ENCODE assay signal across 13 cellular contexts in genomic region chr11:80846979-80847378, GRCh38.
DNase-seq lines count a peak whose midpoint lies in the region; ATAC-seq lines count a peak whose summit lies in the region.
"Had no signal": no experiment of that assay in that cellular context is flagged by ENCODE, and none has a peak within 500 bp of the region (broad histone marks: within the 10 kb centered on the region; RNA-seq: fewer than 3 reads in every experiment).

No MANE protein-coding gene starts in this region.

- no peaks in the 10 kb centered on the region for H3K27me3 Mint-ChIP-seq in activated CD4-positive, alpha-beta T cell treated with anti-CD3 and anti-CD28 coated beads for 36 hours
- H3K27me3 Mint-ChIP-seq in activated CD4-positive, alpha-beta T cell treated with anti-CD3 and anti-CD28 coated beads, Interleukin-2, amount 10 ng/mL, durations not matched to agents 24 days and 14 days, result no peaks in the 10 kb centered on the region
- no peaks in the 10 kb centered on the region for H3K27me3 Mint-ChIP-seq in stimulated activated naive CD8-positive, alpha-beta T cell treated with anti-CD3 and anti-CD28 coated beads, Interleukin-15, amount 100 ng/mL, for 72 hours
- H3K27me3 Mint-ChIP-seq: activated naive CD8-positive, alpha-beta T cell treated with anti-CD3 and anti-CD28 coated beads, Interleukin-2, amount 10 ng/mL, durations not matched to agents 7 days and 5 days had no signal

- H3K4me1 Mint-ChIP-seq in activated CD4-positive, alpha-beta T cell treated with anti-CD3 and anti-CD28 coated beads for 36 hours, result no peaks in the 10 kb centered on the region
- H3K4me1 Mint-ChIP-seq in activated CD4-positive, alpha-beta T cell treated with anti-CD3 and anti-CD28 coated beads, Interleukin-2, amount 10 ng/mL, durations not matched to agents 24 days and 14 days, result no peaks in the 10 kb centered on the region
- H3K4me1 Mint-ChIP-seq in stimulated activated naive CD8-positive, alpha-beta T cell treated with anti-CD3 and anti-CD28 coated beads, Interleukin-15, amount 100 ng/mL, for 72 hours, result no peaks in the 10 kb centered on the region
- H3K4me1 Mint-ChIP-seq: activated naive CD8-positive, alpha-beta T cell treated with anti-CD3 and anti-CD28 coated beads, Interleukin-2, amount 10 ng/mL, durations not matched to agents 7 days and 5 days had no signal

- peaks cover 15% of the 10 kb centered on the region for H3K9me3 Mint-ChIP-seq in activated CD4-positive, alpha-beta T cell treated with anti-CD3 and anti-CD28 coated beads for 36 hours (ENCODE audit: low read depth)
- peaks cover 10% of the 10 kb centered on the region for H3K9me3 Mint-ChIP-seq in activated CD4-positive, alpha-beta T cell treated with anti-CD3 and anti-CD28 coated beads, Interleukin-2, amount 10 ng/mL, durations not matched to agents 24 days and 14 days
- peaks cover 10 to 13% of the 10 kb centered on the region in 2 donors for H3K9me3 Mint-ChIP-seq in stimulated activated naive CD8-positive, alpha-beta T cell treated with anti-CD3 and anti-CD28 coated beads, Interleukin-15, amount 100 ng/mL, for 72 hours

- CTCF ChIA-PET in activated CD4-positive, alpha-beta T cell treated with anti-CD3 and anti-CD28 coated beads for 36 hours (lab: Charles Lee), result no interaction called here

- ATAC-seq in activated CD4-positive, alpha-beta T cell treated with anti-CD3 and anti-CD28 coated beads for 36 hours, result peak; percentile 69
- ATAC-seq in GM21825 (IDR thresholded peaks at IDR 0.05; ENCODE audit: unreplicated experiment), result peak; percentile 95
- ATAC-seq in HG03378 (IDR thresholded peaks at IDR 0.05; ENCODE audit: unreplicated experiment), result peak; percentile 98
- peak; percentile 49 for ATAC-seq in stimulated activated naive CD8-positive, alpha-beta T cell treated with anti-CD3 and anti-CD28 coated beads, Interleukin-15, amount 100 ng/mL, for 72 hours

- H3K27ac Mint-ChIP-seq in activated CD4-positive, alpha-beta T cell treated with anti-CD3 and anti-CD28 coated beads for 36 hours, result no peak overlapping the region
- no peak overlapping the region for H3K27ac Mint-ChIP-seq in activated CD4-positive, alpha-beta T cell treated with anti-CD3 and anti-CD28 coated beads, Interleukin-2, amount 10 ng/mL, durations not matched to agents 24 days and 14 days
- no peak overlapping the region for H3K27ac Mint-ChIP-seq in stimulated activated naive CD8-positive, alpha-beta T cell treated with anti-CD3 and anti-CD28 coated beads, Interleukin-15, amount 100 ng/mL, for 72 hours
- H3K27ac Mint-ChIP-seq: activated naive CD8-positive, alpha-beta T cell treated with anti-CD3 and anti-CD28 coated beads, Interleukin-2, amount 10 ng/mL, durations not matched to agents 7 days and 5 days had no signal

- H3K36me3 Mint-ChIP-seq in activated CD4-positive, alpha-beta T cell treated with anti-CD3 and anti-CD28 coated beads for 36 hours (ENCODE audit: low read depth), result no peaks in the 10 kb centered on the region
- H3K36me3 Mint-ChIP-seq in activated CD4-positive, alpha-beta T cell treated with anti-CD3 and anti-CD28 coated beads, Interleukin-2, amount 10 ng/mL, durations not matched to agents 24 days and 14 days (ENCODE audit: low read depth), result no peaks in the 10 kb centered on the region
- H3K36me3 Mint-ChIP-seq: activated naive CD8-positive, alpha-beta T cell treated with anti-CD3 and anti-CD28 coated beads, Interleukin-2, amount 10 ng/mL, durations not matched to agents 7 days and 5 days had no signal

- POLR2A ChIA-PET in activated CD4-positive, alpha-beta T cell treated with anti-CD3 and anti-CD28 coated beads for 36 hours (lab: Charles Lee), result no interaction called here

- DNase-seq in activated CD4-positive, alpha-beta T cell treated with anti-CD3 and anti-CD28 coated beads for 36 hours, result no peak
- no peak for DNase-seq in activated CD4-positive, alpha-beta T cell treated with anti-CD3 and anti-CD28 coated beads, Interleukin-2, amount 10 ng/mL, durations not matched to agents 24 days and 14 days
- DNase-seq in stimulated activated naive CD8-positive, alpha-beta T cell treated with anti-CD3 and anti-CD28 coated beads, Interleukin-15, amount 100 ng/mL, for 72 hours, result no peak
- DNase-seq in NCI-H774 (lab: John Stamatoyannopoulos, UW) (no peak), NCI-H526 treated with DMSO at 0.1 percent for 48 hours (lab: John Stamatoyannopoulos, UW) (no peak), GM03348 (ENCODE audit: low spot score) (no peak)
- DNase-seq: activated naive CD8-positive, alpha-beta T cell treated with anti-CD3 and anti-CD28 coated beads, Interleukin-2, amount 10 ng/mL, durations not matched to agents 7 days and 5 days; GF-D8; NCI-H2081; Right ventricle myocardium superior; testis had no signal

- intact Hi-C loops in activated CD4-positive, alpha-beta T cell treated with anti-CD3 and anti-CD28 coated beads for 36 hours (cut with DNase I, micrococcal nuclease), result no loop called here
- intact Hi-C loops in activated CD4-positive, alpha-beta T cell treated with anti-CD3 and anti-CD28 coated beads, Interleukin-2, amount 10 ng/mL, durations not matched to agents 24 days and 14 days (cut with micrococcal nuclease), result no loop called here

- H3K4me3 Mint-ChIP-seq in activated CD4-positive, alpha-beta T cell treated with anti-CD3 and anti-CD28 coated beads for 36 hours, result no peak overlapping the region
- H3K4me3 Mint-ChIP-seq in activated CD4-positive, alpha-beta T cell treated with anti-CD3 and anti-CD28 coated beads, Interleukin-2, amount 10 ng/mL, durations not matched to agents 24 days and 14 days, result no peak overlapping the region
- no peak overlapping the region for H3K4me3 Mint-ChIP-seq in stimulated activated naive CD8-positive, alpha-beta T cell treated with anti-CD3 and anti-CD28 coated beads, Interleukin-15, amount 100 ng/mL, for 72 hours
- H3K4me3 Mint-ChIP-seq: activated naive CD8-positive, alpha-beta T cell treated with anti-CD3 and anti-CD28 coated beads, Interleukin-2, amount 10 ng/mL, durations not matched to agents 7 days and 5 days had no signal
